11 cellular contexts compared by ENCODE assay signal in the genomic region with DNA sequence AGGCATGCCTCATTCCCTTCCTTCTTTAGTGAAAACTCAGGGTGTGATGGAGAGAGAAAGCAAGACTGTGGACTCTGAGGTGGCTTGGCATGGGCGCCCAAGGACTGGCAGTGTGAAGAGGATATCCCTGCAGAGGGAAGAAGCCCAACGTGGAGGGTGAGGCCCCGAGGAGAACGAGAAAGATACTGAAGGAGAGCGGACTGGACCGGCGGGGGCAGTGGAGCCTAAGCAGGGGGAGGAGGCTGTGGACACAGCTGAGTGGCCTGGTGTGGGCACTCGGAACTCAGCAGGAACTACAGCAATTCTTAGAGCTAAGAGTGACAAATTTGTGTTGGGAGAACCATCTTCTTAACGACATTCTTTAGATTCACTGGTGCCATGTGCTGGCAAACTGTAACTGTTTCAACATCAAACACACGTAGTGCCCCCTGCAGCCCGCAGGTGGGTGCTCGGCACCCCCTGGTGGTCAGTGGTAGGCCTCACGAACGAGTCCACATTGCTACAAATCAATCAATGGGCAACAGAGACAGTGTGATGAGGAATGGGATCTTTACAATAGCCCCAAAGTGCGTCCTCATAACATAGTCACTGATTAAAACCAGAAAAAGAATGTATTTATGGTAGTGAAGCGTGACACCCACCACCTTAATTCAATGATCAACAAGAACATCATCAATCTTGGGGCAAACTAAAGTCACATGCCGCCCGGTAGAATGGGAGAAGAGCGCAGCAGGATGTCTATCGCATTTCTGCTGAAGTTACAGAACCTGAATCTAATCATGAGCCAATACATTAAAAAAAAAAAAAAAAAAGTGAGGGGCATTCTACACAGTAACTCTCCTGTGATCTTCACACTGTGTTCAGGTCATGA. TPM values are rescaled to one million over a fixed set of nuclear protein-coding genes. Genes with fewer than 3 reads are reported as not detected.
DNase-seq lines count a peak whose midpoint lies in the region; ATAC-seq, FAIRE-seq and TF ChIP-seq lines count a peak whose summit lies in the region.
"Had no signal": no experiment of that assay in that cellular context is flagged by ENCODE, and none has a peak within 500 bp of the region (broad histone marks: within the 10 kb centered on the region; RNA-seq: fewer than 3 reads in every experiment).

No MANE protein-coding gene starts in this region.

- H3K4me3 ChIP-seq in A549: no peak overlapping the region
- H3K4me3 ChIP-seq: HAP-1 had no signal

- no peaks in the 10 kb centered on the region for H3K4me1 ChIP-seq in A549
- H3K4me1 ChIP-seq: HAP-1 had no signal

- TF ChIP-seq CTCF in A549 (IDR thresholded peaks at IDR 0.05): peak; percentile 42; the same call in 2 of the 3 replicates
- TF ChIP-seq CTCF in GM10248 (IDR thresholded peaks at IDR 0.05; ENCODE audit: control extremely low read depth, extremely low read depth, low read depth, missing control alignments): peak; percentile 31

- no peak for TF ChIP-seq POLR2A in A549 (IDR thresholded peaks at IDR 0.05; ENCODE audit: low read length)

- peaks cover 13% of the 10 kb centered on the region for H3K27me3 Mint-ChIP-seq in activated naive CD4-positive, alpha-beta T cell treated with anti-CD3 and anti-CD28 coated beads, Interleukin-2, amount 10 ng/mL, durations not matched to agents 7 days and 5 days
- H3K27me3 Mint-ChIP-seq in stimulated activated naive CD8-positive, alpha-beta T cell treated with anti-CD3 and anti-CD28 coated beads, Interleukin-15, amount 100 ng/mL, for 72 hours: peaks cover 9% of the 10 kb centered on the region
- H3K27me3 Mint-ChIP-seq: stimulated activated naive CD8-positive, alpha-beta T cell treated with anti-CD3 and anti-CD28 coated beads, Interleukin-15, Interleukin-2, amounts not matched to agents 100 ng/mL and 50 ng/mL, for 24 hours had no signal

- no peak overlapping the region for H3K27ac ChIP-seq in A549

- peak; percentile 47 to 82; a peak in 4 of 6 replicates for ATAC-seq in A549
- ATAC-seq in stimulated activated naive CD8-positive, alpha-beta T cell treated with anti-CD3 and anti-CD28 coated beads, Interleukin-15, amount 100 ng/mL, for 72 hours: peak; percentile 71
- ATAC-seq in HG03045 (IDR thresholded peaks at IDR 0.05; ENCODE audit: unreplicated experiment): no peak
- ATAC-seq in GM21576 (IDR thresholded peaks at IDR 0.05; ENCODE audit: unreplicated experiment): no peak

- no peak for FAIRE-seq in A549 (lab: Jason Lieb, UNC)
- FAIRE-seq: colon had no signal

- CTCF ChIA-PET in A549 (lab: Yijun Ruan, JAX) (interaction anchor here (1.3 kb wide), 1 partner anchor 47 kb away, joined by 4 read pairs; no protein-coding TSS in a partner anchor), GM10248 (lab: Yijun Ruan, JAX) (no interaction called here)
- CTCF ChIA-PET in activated naive CD4-positive, alpha-beta T cell treated with anti-CD3 and anti-CD28 coated beads, Interleukin-2, amount 10 ng/mL, durations not matched to agents 7 days and 5 days (lab: Charles Lee): interaction anchor here (0.6 to 2.2 kb wide), 7 partner anchors 46 to 799 kb away, joined by 3 to 6 read pairs (median 4); no protein-coding TSS in a partner anchor

- POLR2A ChIA-PET in A549 (lab: Yijun Ruan, JAX) (no interaction called here), GM10248 (lab: Yijun Ruan, JAX) (no interaction called here)

- H3K4me1 Mint-ChIP-seq in activated naive CD4-positive, alpha-beta T cell treated with anti-CD3 and anti-CD28 coated beads, Interleukin-2, amount 10 ng/mL, durations not matched to agents 7 days and 5 days: no peaks in the 10 kb centered on the region
- no peaks in the 10 kb centered on the region for H3K4me1 Mint-ChIP-seq in stimulated activated naive CD8-positive, alpha-beta T cell treated with anti-CD3 and anti-CD28 coated beads, Interleukin-15, amount 100 ng/mL, for 72 hours

- peak; percentile 17 to 55 for DNase-seq in A549 (ENCODE audit: low read depth in 1 of 2, low spot score in 1 of 2)
- DNase-seq in GM10248 (ENCODE audit: extremely low spot score): peak; percentile 45
- DNase-seq in MV-4-11 (lab: John Stamatoyannopoulos, UW): peak; percentile 47
- peak; percentile 68 for DNase-seq in activated naive CD4-positive, alpha-beta T cell treated with anti-CD3 and anti-CD28 coated beads, Interleukin-2, amount 10 ng/mL, durations not matched to agents 7 days and 5 days
- DNase-seq in inferior parietal cortex (ENCODE audit: extremely low spot score): peak; percentile 5
- peak; percentile 40 to 60 for DNase-seq in stimulated activated naive CD8-positive, alpha-beta T cell treated with anti-CD3 and anti-CD28 coated beads, Interleukin-15, amount 100 ng/mL, for 72 hours

- H3K9me3 ChIP-seq in A549: no peaks in the 10 kb centered on the region
- H3K9me3 ChIP-seq: HAP-1 had no signal

- 40% methylated on average over 20 of the region's 20 CpGs for WGBS in A549 (ENCODE audit: missing lambda C conversion rate)

- no peaks in the 10 kb centered on the region for H3K36me3 Mint-ChIP-seq in activated naive CD4-positive, alpha-beta T cell treated with anti-CD3 and anti-CD28 coated beads, Interleukin-2, amount 10 ng/mL, durations not matched to agents 7 days and 5 days

- no peaks in the 10 kb centered on the region for H3K9me3 Mint-ChIP-seq in activated naive CD4-positive, alpha-beta T cell treated with anti-CD3 and anti-CD28 coated beads, Interleukin-2, amount 10 ng/mL, durations not matched to agents 7 days and 5 days
- peaks cover 0 to under 1% of the 10 kb centered on the region in 2 donors for H3K9me3 Mint-ChIP-seq in stimulated activated naive CD8-positive, alpha-beta T cell treated with anti-CD3 and anti-CD28 coated beads, Interleukin-15, amount 100 ng/mL, for 72 hours
- H3K9me3 Mint-ChIP-seq: stimulated activated naive CD8-positive, alpha-beta T cell treated with anti-CD3 and anti-CD28 coated beads, Interleukin-15, Interleukin-2, amounts not matched to agents 100 ng/mL and 50 ng/mL, for 24 hours had no signal

- TF ChIP-seq RAD21 in A549 (conservative IDR thresholded peaks at IDR 0.05 in 1 of 2, IDR thresholded peaks at IDR 0.05 in 1 of 2): peak; percentile 42 to 70; a peak in 4 of 5 replicates

- no peak for TF ChIP-seq EP300 in A549 (IDR thresholded peaks at IDR 0.05)

- no peak overlapping the region for H3K4me2 ChIP-seq in A549

- H3K27ac Mint-ChIP-seq in activated naive CD4-positive, alpha-beta T cell treated with anti-CD3 and anti-CD28 coated beads, Interleukin-2, amount 10 ng/mL, durations not matched to agents 7 days and 5 days: no peak overlapping the region
- no peak overlapping the region for H3K27ac Mint-ChIP-seq in stimulated activated naive CD8-positive, alpha-beta T cell treated with anti-CD3 and anti-CD28 coated beads, Interleukin-15, amount 100 ng/mL, for 72 hours
- H3K27ac Mint-ChIP-seq: stimulated activated naive CD8-positive, alpha-beta T cell treated with anti-CD3 and anti-CD28 coated beads, Interleukin-15, Interleukin-2, amounts not matched to agents 100 ng/mL and 50 ng/mL, for 24 hours had no signal

- H3K4me3 Mint-ChIP-seq in activated naive CD4-positive, alpha-beta T cell treated with anti-CD3 and anti-CD28 coated beads, Interleukin-2, amount 10 ng/mL, durations not matched to agents 7 days and 5 days: no peak overlapping the region
- H3K4me3 Mint-ChIP-seq in stimulated activated naive CD8-positive, alpha-beta T cell treated with anti-CD3 and anti-CD28 coated beads, Interleukin-15, amount 100 ng/mL, for 72 hours: no peak overlapping the region
- H3K4me3 Mint-ChIP-seq: stimulated activated naive CD8-positive, alpha-beta T cell treated with anti-CD3 and anti-CD28 coated beads, Interleukin-15, Interleukin-2, amounts not matched to agents 100 ng/mL and 50 ng/mL, for 24 hours had no signal

TF ChIP-seq in A549, 52 proteins besides CTCF, POLR2A, EP300 and RAD21:
- no peak for TF ChIP-seq ELK1 (IDR thresholded peaks at IDR 0.05; ENCODE audit: low read depth, low read length)
- peak; percentile 55 for TF ChIP-seq SMC3 (IDR thresholded peaks at IDR 0.05)

RNA-seq across cellular contexts. Expression of gene SFTPA1, which starts 2.0 kb away (rescaled TPM):
- not detected in 2 replicates for polyA plus RNA-seq in A549 (2011; rRNA removed)
- not detected in 2 replicates for polyA plus RNA-seq in A549 (2012; cell fraction: cytosol; rRNA removed)
- not detected in 2 replicates for polyA plus RNA-seq in A549 (2012; cell fraction: nucleus; rRNA removed)
- not detected in 3 replicates for polyA plus RNA-seq in A549 (2017; fragmentation: RNase III; extraction: RNeasy Plus Mini Kit Qiagen cat#74134 plus additional on column Dnase treatment)
- not detected in 2 replicates for polyA minus RNA-seq in A549 (2011; rRNA and poly(A)+ RNA removed)

RNA-seq across cellular contexts. Expression of gene SFTPA2, which starts 48.5 kb away (rescaled TPM):
- polyA plus RNA-seq in A549 (2011; rRNA removed) (not detected in 2 replicates), A549 (2017; fragmentation: RNase III; extraction: RNeasy Plus Mini Kit Qiagen cat#74134 plus additional on column Dnase treatment) (not detected in 3 replicates)
- not detected in 2 replicates for polyA plus RNA-seq in A549 (2012; cell fraction: cytosol; rRNA removed)
- not detected in 2 replicates for polyA plus RNA-seq in A549 (2012; cell fraction: nucleus; rRNA removed)
- polyA minus RNA-seq in A549 (2011; rRNA and poly(A)+ RNA removed): not detected in 2 replicates

Comparison
In these comparisons a context has a peak if more than half of its experiments do, and no peak if none do; other contexts are left out.
1. ATAC-seq: peak in A549 (2 of 2) and stimulated activated naive CD8-positive, alpha-beta T cell treated with anti-CD3 and anti-CD28 coated beads, Interleukin-15, amount 100 ng/mL, for 72 hours (single experiment); none in HG03045 (single experiment) and GM21576 (single experiment).
2. DNase-seq: peak in every context shown above with its lines; median percentile 68 in activated naive CD4-positive, alpha-beta T cell treated with anti-CD3 and anti-CD28 coated beads, Interleukin-2, amount 10 ng/mL, durations not matched to agents 7 days and 5 days; 50 in stimulated activated naive CD8-positive, alpha-beta T cell treated with anti-CD3 and anti-CD28 coated beads, Interleukin-15, amount 100 ng/mL, for 72 hours; 47 in MV-4-11; 45 in GM10248; 36 in A549; 5 in inferior parietal cortex.